Comparison of ENCODE assay signal across 8 cellular contexts in genomic region chrX:48509245-48509590, GRCh38. TPM values are rescaled to one million over a fixed set of nuclear protein-coding genes. Genes with fewer than 3 reads are reported as not detected.
DNase-seq lines count a peak whose midpoint lies in the region; ATAC-seq and TF ChIP-seq lines count a peak whose summit lies in the region.

No MANE protein-coding gene starts in this region.

- no peaks in the 10 kb centered on the region for H3K36me3 Mint-ChIP-seq in HFFc6 (ENCODE audit: low read depth)
- peaks cover 7% of the 10 kb centered on the region for H3K36me3 Mint-ChIP-seq in activated naive CD8-positive, alpha-beta T cell treated with anti-CD3 and anti-CD28 coated beads, Interleukin-2, amount 10 ng/mL, durations not matched to agents 7 days and 5 days

- H3K27me3 ChIP-seq in BLaER1 treated with 17β-estradiol and CSF1 and Interleukin-3, amounts not matched to agents 10 nM and 100 nM = peaks cover 5 to 57% (median 35%) of the 10 kb centered on the region in 11 experiments; a peak in 20 of 22 replicates
- peaks cover 0 to 5% of the 10 kb centered on the region in 2 donors for H3K27me3 ChIP-seq in stomach smooth muscle (ENCODE audit: control insufficient read depth in 1 of 2, insufficient read depth in 2 of 2, low read length in 2 of 2)

- H3K9me3 Mint-ChIP-seq in HFFc6 = no peaks in the 10 kb centered on the region
- no peaks in the 10 kb centered on the region for H3K9me3 Mint-ChIP-seq in activated naive CD8-positive, alpha-beta T cell treated with anti-CD3 and anti-CD28 coated beads, Interleukin-2, amount 10 ng/mL, durations not matched to agents 7 days and 5 days

- POLR2A ChIA-PET in activated naive CD8-positive, alpha-beta T cell treated with anti-CD3 and anti-CD28 coated beads, Interleukin-2, amount 10 ng/mL, durations not matched to agents 7 days and 5 days (lab: Charles Lee) = interaction anchor here (1.7 kb wide), 1 partner anchor 30 kb away, joined by 4 read pairs; the partner anchor contains the start of gene TBC1D25
- POLR2A ChIA-PET in GM10248 (lab: Yijun Ruan, JAX) = no interaction called here

- H3K27me3 Mint-ChIP-seq in HFFc6 (ENCODE audit: insufficient read depth) = peaks cover under 1% of the 10 kb centered on the region
- H3K27me3 Mint-ChIP-seq in activated naive CD8-positive, alpha-beta T cell treated with anti-CD3 and anti-CD28 coated beads, Interleukin-2, amount 10 ng/mL, durations not matched to agents 7 days and 5 days = no peaks in the 10 kb centered on the region

- peak; percentile 8 for ATAC-seq in activated naive CD8-positive, alpha-beta T cell treated with anti-CD3 and anti-CD28 coated beads, Interleukin-2, amount 10 ng/mL, durations not matched to agents 7 days and 5 days (ENCODE audit: low read depth)

- DNase-seq in HFFc6 = no peak
- DNase-seq in activated naive CD8-positive, alpha-beta T cell treated with anti-CD3 and anti-CD28 coated beads, Interleukin-2, amount 10 ng/mL, durations not matched to agents 7 days and 5 days = no peak
- no peak for DNase-seq in mesenteric fat pad (ENCODE audit: low spot score)
- DNase-seq in activated gamma-delta T cell (lab: John Stamatoyannopoulos, UW) = no peak
- DNase-seq in GM10248 (ENCODE audit: extremely low spot score) = no peak

- peak overlapping the region; percentile 91 for H3K4me3 Mint-ChIP-seq in HFFc6
- H3K4me3 Mint-ChIP-seq in activated naive CD8-positive, alpha-beta T cell treated with anti-CD3 and anti-CD28 coated beads, Interleukin-2, amount 10 ng/mL, durations not matched to agents 7 days and 5 days = peak overlapping the region; percentile 93

- peaks cover 0 to 18% (median 11%) of the 10 kb centered on the region in 10 experiments; a peak in 10 of 20 replicates for H3K4me1 ChIP-seq in BLaER1 treated with 17β-estradiol and CSF1 and Interleukin-3, amounts not matched to agents 10 nM and 100 nM
- H3K4me1 ChIP-seq in stomach smooth muscle (ENCODE audit: control insufficient read depth, insufficient read depth, low read length) = peaks cover 8% of the 10 kb centered on the region

- H3K27ac Mint-ChIP-seq in HFFc6 = peak overlapping the region; percentile 75
- H3K27ac Mint-ChIP-seq in activated naive CD8-positive, alpha-beta T cell treated with anti-CD3 and anti-CD28 coated beads, Interleukin-2, amount 10 ng/mL, durations not matched to agents 7 days and 5 days = peak overlapping the region; percentile 87

- peak overlapping the region; percentile 76 to 87 (median 82) for H3K9ac ChIP-seq in BLaER1 treated with 17β-estradiol and CSF1 and Interleukin-3, amounts not matched to agents 10 nM and 100 nM
- H3K9ac ChIP-seq in stomach smooth muscle (ENCODE audit: low read length in 2 of 2) = peak overlapping the region; percentile 80 to 86

- TF ChIP-seq CTCF in HFFc6 (IDR thresholded peaks at IDR 0.05) (no peak), GM10248 (IDR thresholded peaks at IDR 0.05; ENCODE audit: control extremely low read depth, extremely low read depth, low read depth, missing control alignments) (no peak)

- CTCF ChIA-PET in GM10248 (lab: Yijun Ruan, JAX) = no interaction called here

- peaks cover 0 to 7% (median 0%) of the 10 kb centered on the region in 11 experiments; a peak in 2 of 22 replicates for H4K20me1 ChIP-seq in BLaER1 treated with 17β-estradiol and CSF1 and Interleukin-3, amounts not matched to agents 10 nM and 100 nM

- H3K4me3 ChIP-seq in BLaER1 treated with 17β-estradiol and CSF1 and Interleukin-3, amounts not matched to agents 10 nM and 100 nM = peak overlapping the region; percentile 58 to 80 (median 72)
- peak overlapping the region; percentile 70 for H3K4me3 ChIP-seq in iPS-18c (ENCODE audit: insufficient read depth, low read depth, low read length)
- H3K4me3 ChIP-seq in stomach smooth muscle (ENCODE audit: low read length in 2 of 2) = peak overlapping the region; percentile 79 to 81

- peak overlapping the region; percentile 69 to 82 (median 74) for H3K4me2 ChIP-seq in BLaER1 treated with 17β-estradiol and CSF1 and Interleukin-3, amounts not matched to agents 10 nM and 100 nM

- peak overlapping the region; percentile 51 to 79 (median 68); a peak in 21 of 22 replicates for H3K27ac ChIP-seq in BLaER1 treated with 17β-estradiol and CSF1 and Interleukin-3, amounts not matched to agents 10 nM and 100 nM
- H3K27ac ChIP-seq in stomach smooth muscle (ENCODE audit: low read length) = peak overlapping the region; percentile 24

- H3K9me3 ChIP-seq in BLaER1 treated with 17β-estradiol and CSF1 and Interleukin-3, amounts not matched to agents 10 nM and 100 nM (replicated peaks in 1 of 11) = no peaks in the 10 kb centered on the region; a peak in 1 of 22 replicates
- H3K9me3 ChIP-seq in iPS-18c (ENCODE audit: control insufficient read depth, insufficient read depth, low read length) (peaks cover 9% of the 10 kb centered on the region), stomach smooth muscle (ENCODE audit: control insufficient read depth in 2 of 2, low read length in 2 of 2) (no peaks in the 10 kb centered on the region)

- H3K4me1 Mint-ChIP-seq in HFFc6 (ENCODE audit: low read depth) = peaks cover 15% of the 10 kb centered on the region; the same call in 1 of the 2 replicates
- peaks cover 28% of the 10 kb centered on the region for H3K4me1 Mint-ChIP-seq in activated naive CD8-positive, alpha-beta T cell treated with anti-CD3 and anti-CD28 coated beads, Interleukin-2, amount 10 ng/mL, durations not matched to agents 7 days and 5 days

- H3K36me3 ChIP-seq in BLaER1 treated with 17β-estradiol and CSF1 and Interleukin-3, amounts not matched to agents 10 nM and 100 nM = no peaks in the 10 kb centered on the region; a peak in 1 of 22 replicates
- H3K36me3 ChIP-seq in stomach smooth muscle (ENCODE audit: control insufficient read depth in 2 of 2, insufficient read depth in 2 of 2, low read length in 2 of 2) = peaks cover 0 to 1% of the 10 kb centered on the region in 2 donors

RNA-seq across cellular contexts. Expression of gene PORCN, which starts 0.4 kb away (rescaled TPM):
- 10 to 100 TPM in 4 of 6 experiments, 1 to 10 TPM in 2; 9.0 to 13.8 (median 10.7) TPM for total RNA-seq in HFFc6 (2021; fragmentation: NEBNext Ultra II Directional; extraction: Animal tissue kit (Norgen Biotek cat#: 25700))
- 10 to 100 TPM; 23.9 to 24.1 TPM for total RNA-seq in activated naive CD8-positive, alpha-beta T cell treated with anti-CD3 and anti-CD28 coated beads, Interleukin-2, amount 10 ng/mL, durations not matched to agents 7 days and 5 days
- 7.8 TPM for total RNA-seq in mesenteric fat pad

RNA-seq across cellular contexts. Expression of gene EBP, which starts 12.4 kb away (rescaled TPM):
- 10 to 100 TPM; 26.0 to 42.2 (median 39.1) TPM for total RNA-seq in HFFc6 (2021; fragmentation: NEBNext Ultra II Directional; extraction: Animal tissue kit (Norgen Biotek cat#: 25700))
- total RNA-seq in activated naive CD8-positive, alpha-beta T cell treated with anti-CD3 and anti-CD28 coated beads, Interleukin-2, amount 10 ng/mL, durations not matched to agents 7 days and 5 days = 100 to 1,000 TPM; 200 to 214 TPM
- 18.8 TPM for total RNA-seq in mesenteric fat pad

RNA-seq across cellular contexts. Expression of gene TBC1D25, which starts 30.3 kb away (rescaled TPM):
- total RNA-seq in HFFc6 (2021; fragmentation: NEBNext Ultra II Directional; extraction: Animal tissue kit (Norgen Biotek cat#: 25700)) = 10 to 100 TPM; 13.0 to 15.3 (median 13.8) TPM
- total RNA-seq in activated naive CD8-positive, alpha-beta T cell treated with anti-CD3 and anti-CD28 coated beads, Interleukin-2, amount 10 ng/mL, durations not matched to agents 7 days and 5 days = 10 to 100 TPM; 22.5 to 22.6 TPM
- 19.9 TPM for total RNA-seq in mesenteric fat pad

RNA-seq across cellular contexts. Expression of gene FTSJ1, which starts 33.2 kb away (rescaled TPM):
- total RNA-seq in HFFc6 (2021; fragmentation: NEBNext Ultra II Directional; extraction: Animal tissue kit (Norgen Biotek cat#: 25700)) = 10 to 100 TPM; 51.5 to 66.7 (median 59.7) TPM
- total RNA-seq in activated naive CD8-positive, alpha-beta T cell treated with anti-CD3 and anti-CD28 coated beads, Interleukin-2, amount 10 ng/mL, durations not matched to agents 7 days and 5 days = 10 to 100 TPM; 56.2 to 59.2 TPM
- total RNA-seq in mesenteric fat pad = 40.4 TPM

RNA-seq across cellular contexts. Expression of gene SLC38A5, which starts 39.2 kb away (rescaled TPM):
- total RNA-seq in HFFc6 (2021; fragmentation: NEBNext Ultra II Directional; extraction: Animal tissue kit (Norgen Biotek cat#: 25700)) = under 1 TPM in 5 of 6 experiments, not detected in 1; 0.40 to 0.91 (median 0.79) TPM
- total RNA-seq in activated naive CD8-positive, alpha-beta T cell treated with anti-CD3 and anti-CD28 coated beads, Interleukin-2, amount 10 ng/mL, durations not matched to agents 7 days and 5 days = 10 to 100 TPM; 58.8 to 62.6 TPM
- 4.4 TPM for total RNA-seq in mesenteric fat pad

Comparison
In these comparisons a context has a peak if more than half of its experiments do, and no peak if none do; other contexts are left out.
1. RNA of gene EBP, which starts 12.4 kb away (total RNA-seq): 200 to 214 TPM in activated naive CD8-positive, alpha-beta T cell treated with anti-CD3 and anti-CD28 coated beads, Interleukin-2, amount 10 ng/mL, durations not matched to agents 7 days and 5 days; 26.0 to 42.2 TPM in HFFc6 and 18.8 TPM in mesenteric fat pad (single experiment); every median in the first group is over 4 times any median in the second.
2. Peak in every context shown above with its lines, with median percentiles within 50 percentile points of each other: H3K4me3 ChIP-seq.